18 cellular contexts compared by ENCODE assay signal in genomic region chr15:55358471-55358870, GRCh38. TPM values are rescaled to one million over a fixed set of nuclear protein-coding genes. Genes with fewer than 3 reads are reported as not detected.
"Had no signal": no experiment of that assay in that cellular context is flagged by ENCODE, and none has a peak within 500 bp of the region (broad histone marks: within the 10 kb centered on the region; RNA-seq: fewer than 3 reads in every experiment).

No MANE protein-coding gene starts in this region.

- H3K4me3 Mint-ChIP-seq: activated CD4-positive, alpha-beta T cell treated with anti-CD3 and anti-CD28 coated beads, Interleukin-2, amount 10 ng/mL, durations not matched to agents 7 days and 5 days; activated naive CD4-positive, alpha-beta T cell treated with anti-CD3 and anti-CD28 coated beads, Interleukin-2, amount 10 ng/mL, durations not matched to agents 7 days and 5 days; stimulated activated naive B cell treated with anti-CD40 and anti-IgM and Interleukin-4, amounts not matched to agents 10 μg/mL and 1 μg/mL and 100 μg/mL, for 72 hours; T-cell had no signal

- H3K27ac ChIP-seq: gastrocnemius medialis, parathyroid adenoma, spleen, thoracic aorta, upper lobe of left lung had no signal

- H3K9me3 Mint-ChIP-seq: activated CD4-positive, alpha-beta T cell treated with anti-CD3 and anti-CD28 coated beads, Interleukin-2, amount 10 ng/mL, durations not matched to agents 7 days and 5 days; activated naive CD4-positive, alpha-beta T cell treated with anti-CD3 and anti-CD28 coated beads, Interleukin-2, amount 10 ng/mL, durations not matched to agents 7 days and 5 days; activated T-helper 2 cell treated with anti-CD3 and anti-CD28 coated beads, Interferon-gamma antibody, Interleukin-2, Interleukin-4, amounts not matched to agents 10 μg/mL and 5 μg/mL and 100 μg/mL, durations not matched to agents 14 hours and 24 hours and 36 hours; stimulated activated naive B cell treated with anti-CD40 and anti-IgM and Interleukin-4, amounts not matched to agents 10 μg/mL and 1 μg/mL and 100 μg/mL, for 72 hours; T-cell had no signal

- FAIRE-seq: kidney had no signal

- H3K27me3 ChIP-seq: gastrocnemius medialis, spleen, upper lobe of left lung had no signal

- H3K4me1 ChIP-seq: gastrocnemius medialis, parathyroid adenoma, upper lobe of left lung had no signal

- DNase-seq: activated CD4-positive, alpha-beta T cell treated with anti-CD3 and anti-CD28 coated beads, Interleukin-2, amount 10 ng/mL, durations not matched to agents 7 days and 5 days; activated naive CD4-positive, alpha-beta T cell treated with anti-CD3 and anti-CD28 coated beads, Interleukin-2, amount 10 ng/mL, durations not matched to agents 7 days and 5 days; aorta; effector CD4-positive, alpha-beta T cell; gastrocnemius medialis; head of caudate nucleus; kidney; spleen; stimulated activated CD4-positive, alpha-beta T cell treated with anti-CD3 and anti-CD28 coated beads, Interleukin-4, amount 100 ng/mL, for 4 hours; stimulated activated naive B cell treated with anti-CD40 and anti-IgM and Interleukin-4, amounts not matched to agents 10 μg/mL and 1 μg/mL and 100 μg/mL, for 72 hours; T-cell; upper lobe of left lung had no signal

- H3K4me3 ChIP-seq: gastrocnemius medialis, spleen, thoracic aorta, upper lobe of left lung had no signal

- H3K9me3 ChIP-seq: gastrocnemius medialis, spleen, thoracic aorta, upper lobe of left lung had no signal

- H3K4me1 Mint-ChIP-seq: activated CD4-positive, alpha-beta T cell treated with anti-CD3 and anti-CD28 coated beads, Interleukin-2, amount 10 ng/mL, durations not matched to agents 7 days and 5 days; activated naive CD4-positive, alpha-beta T cell treated with anti-CD3 and anti-CD28 coated beads, Interleukin-2, amount 10 ng/mL, durations not matched to agents 7 days and 5 days; T-cell had no signal

- H2AFZ ChIP-seq: parathyroid adenoma had no signal

- H3K27ac Mint-ChIP-seq: activated CD4-positive, alpha-beta T cell treated with anti-CD3 and anti-CD28 coated beads, Interleukin-2, amount 10 ng/mL, durations not matched to agents 7 days and 5 days; activated naive CD4-positive, alpha-beta T cell treated with anti-CD3 and anti-CD28 coated beads, Interleukin-2, amount 10 ng/mL, durations not matched to agents 7 days and 5 days; activated T-helper 2 cell treated with anti-CD3 and anti-CD28 coated beads, Interferon-gamma antibody, Interleukin-2, Interleukin-4, amounts not matched to agents 10 μg/mL and 5 μg/mL and 100 μg/mL, durations not matched to agents 14 hours and 24 hours and 36 hours; stimulated activated naive B cell treated with anti-CD40 and anti-IgM and Interleukin-4, amounts not matched to agents 10 μg/mL and 1 μg/mL and 100 μg/mL, for 72 hours had no signal

- ATAC-seq: esophagus mucosa; gastrocnemius medialis; left lobe of liver; stimulated activated naive B cell treated with anti-CD40 and anti-IgM and Interleukin-4, amounts not matched to agents 10 μg/mL and 1 μg/mL and 100 μg/mL, for 72 hours; T-cell had no signal

- H3K9ac ChIP-seq: parathyroid adenoma had no signal

- H3K79me2 ChIP-seq: parathyroid adenoma had no signal

- H3K27me3 Mint-ChIP-seq: activated CD4-positive, alpha-beta T cell treated with anti-CD3 and anti-CD28 coated beads, Interleukin-2, amount 10 ng/mL, durations not matched to agents 7 days and 5 days; activated naive CD4-positive, alpha-beta T cell treated with anti-CD3 and anti-CD28 coated beads, Interleukin-2, amount 10 ng/mL, durations not matched to agents 7 days and 5 days; stimulated activated naive B cell treated with anti-CD40 and anti-IgM and Interleukin-4, amounts not matched to agents 10 μg/mL and 1 μg/mL and 100 μg/mL, for 72 hours; T-cell had no signal

RNA-seq across cellular contexts. Expression of gene PIERCE2, which starts 49.8 kb away (rescaled TPM):
- total RNA-seq: activated CD8-positive, alpha-beta memory T cell treated with anti-CD3 and anti-CD28 coated beads for 36 hours; activated T-helper 2 cell treated with anti-CD3 and anti-CD28 coated beads, Interferon-gamma antibody, Interleukin-2, Interleukin-4, amounts not matched to agents 10 μg/mL and 5 μg/mL and 100 μg/mL, durations not matched to agents 14 hours and 24 hours and 36 hours; esophagus mucosa; T-cell had no signal
